In genomic region chr21:44240842-44241241, GRCh38 we compare ENCODE assay signal across 8 cellular contexts. TPM values are rescaled to one million over a fixed set of nuclear protein-coding genes. Genes with fewer than 3 reads are reported as not detected.
A peak's percentile ranks its signal among the peaks of the same experiment; 100 is the strongest.
DNase-seq lines count a peak whose midpoint lies in the region; ATAC-seq and TF ChIP-seq lines count a peak whose summit lies in the region.
"Not testable (repeated sequence)": the region's sequence is repeated elsewhere in the genome, so short reads cannot be mapped to it uniquely, and the experiment has no call there.

TSS of gene ICOSLG (minus strand) at chr21:44240943. CDS start at chr21:44240817, 126 bp downstream.

- H3K27me3 Mint-ChIP-seq in CD8-positive, alpha-beta T cell (ENCODE audit: low read depth); T-cell; stimulated activated memory B cell treated with anti-CD40 and anti-IgM and Interleukin-4, amounts not matched to agents 10 μg/mL and 1 μg/mL and 100 μg/mL, for 72 hours: not testable (repeated sequence)

- intact Hi-C loops in CD8-positive, alpha-beta T cell (cut with DNase I, micrococcal nuclease); HCT116 (cut with micrococcal nuclease); body of pancreas (cut with DNase I); left lung (cut with DNase I): not testable (repeated sequence)

- H3K36me3 Mint-ChIP-seq in CD8-positive, alpha-beta T cell; T-cell; stimulated activated memory B cell treated with anti-CD40 and anti-IgM and Interleukin-4, amounts not matched to agents 10 μg/mL and 1 μg/mL and 100 μg/mL, for 72 hours: not testable (repeated sequence)

- H3K27ac ChIP-seq in CD8-positive, alpha-beta T cell (ENCODE audit: low read depth, low read length); HCT116 (ENCODE audit: low read depth, low read length); body of pancreas; left lung: not testable (repeated sequence)

- no CpG with 5 or more reads among the region's 53 CpGs for WGBS in body of pancreas, 2 donors

- not testable (repeated sequence) for H3K9me3 ChIP-seq in CD8-positive, alpha-beta T cell (ENCODE audit: low read length); HCT116 (ENCODE audit: control insufficient read depth in 1 of 2, insufficient read depth in 1 of 2, low read depth in 1 of 2, low read length in 2 of 2); body of pancreas; left lung

- H3K27ac Mint-ChIP-seq in CD8-positive, alpha-beta T cell; T-cell; stimulated activated memory B cell treated with anti-CD40 and anti-IgM and Interleukin-4, amounts not matched to agents 10 μg/mL and 1 μg/mL and 100 μg/mL, for 72 hours: not testable (repeated sequence)

- H3K79me2 ChIP-seq in HCT116 (ENCODE audit: insufficient read depth, low read length) = not testable (repeated sequence)

- RAD21 ChIA-PET in HCT116 (lab: Charles Lee; ENCODE audit: low non-redundant PET in 1 of 2, low total read pairs in 2 of 2, uncharacterized antibody in 2 of 2, unreplicated experiment in 2 of 2) = not testable (repeated sequence)

- H2AFZ ChIP-seq in HCT116 (ENCODE audit: low read depth, low read length, poor library complexity, severe bottlenecking) = not testable (repeated sequence)

- not testable (repeated sequence) for DNase-seq in CD8-positive, alpha-beta T cell; HCT116 (ENCODE audit: low read depth, low spot score); T-cell; body of pancreas; left lung

- TF ChIP-seq RAD21 in HCT116 (IDR thresholded peaks at IDR 0.05; ENCODE audit: low read depth) = not testable (repeated sequence)

- H3K4me3 ChIP-seq in CD8-positive, alpha-beta T cell (ENCODE audit: low read depth, low read length); HCT116 (replicated peaks in 1 of 2; ENCODE audit: low read depth in 1 of 2, low read length in 2 of 2); body of pancreas; left lung: not testable (repeated sequence)

- not testable (repeated sequence) for H3K9me3 Mint-ChIP-seq in CD8-positive, alpha-beta T cell; T-cell; stimulated activated memory B cell treated with anti-CD40 and anti-IgM and Interleukin-4, amounts not matched to agents 10 μg/mL and 1 μg/mL and 100 μg/mL, for 72 hours

- H3K9me2 ChIP-seq in HCT116 (ENCODE audit: insufficient read depth) = not testable (repeated sequence)

- H3K9ac ChIP-seq in HCT116 (ENCODE audit: low read length) = not testable (repeated sequence)

- ATAC-seq in CD8-positive, alpha-beta T cell = peak; percentile 31
- peak; percentile 38 for ATAC-seq in GM19395 (IDR thresholded peaks at IDR 0.05; ENCODE audit: unreplicated experiment)
- peak; percentile 81 for ATAC-seq in HCT116
- peak; percentile 39 for ATAC-seq in HG03066 (IDR thresholded peaks at IDR 0.05; ENCODE audit: low read depth, unreplicated experiment)
- peak; percentile 58 to 68 (median 62) for ATAC-seq in T-cell (replicated peaks in 1 of 4)
- peak; percentile 90 for ATAC-seq in body of pancreas
- peak; percentile 92 for ATAC-seq in left lung
- ATAC-seq in stimulated activated memory B cell treated with anti-CD40 and anti-IgM and Interleukin-4, amounts not matched to agents 10 μg/mL and 1 μg/mL and 100 μg/mL, for 72 hours = peak; percentile 71

- not testable (repeated sequence) for H3K27me3 ChIP-seq in CD8-positive, alpha-beta T cell (ENCODE audit: insufficient read depth, low read length); HCT116 (ENCODE audit: insufficient read depth, low read length); body of pancreas; left lung

- not testable (repeated sequence) for H4K20me1 ChIP-seq in HCT116 (ENCODE audit: insufficient read depth)

- not testable (repeated sequence) for BruUV-seq in HCT116 (replicated peaks; lab: Mats Ljungman, UMichigan)

- TF ChIP-seq POLR2A in HCT116 (IDR thresholded peaks at IDR 0.05; ENCODE audit: borderline replicate concordance, extremely low read depth, insufficient read depth, insufficient read length); body of pancreas (IDR thresholded peaks at IDR 0.05): not testable (repeated sequence)

- POLR2A ChIA-PET in CD8-positive, alpha-beta T cell (lab: Charles Lee); HCT116 (lab: Charles Lee); T-cell (lab: Charles Lee): not testable (repeated sequence)

- H3K4me1 Mint-ChIP-seq in CD8-positive, alpha-beta T cell (ENCODE audit: low read depth); T-cell; stimulated activated memory B cell treated with anti-CD40 and anti-IgM and Interleukin-4, amounts not matched to agents 10 μg/mL and 1 μg/mL and 100 μg/mL, for 72 hours: not testable (repeated sequence)

- TF ChIP-seq CTCF in CD8-positive, alpha-beta T cell (IDR thresholded peaks at IDR 0.05); HCT116 (IDR thresholded peaks at IDR 0.05 in 2 of 3, conservative IDR thresholded peaks at IDR 0.05 in 1 of 3; ENCODE audit: borderline replicate concordance in 1 of 3, insufficient read depth in 1 of 3, low read depth in 2 of 3, low read length in 2 of 3); body of pancreas (IDR thresholded peaks at IDR 0.05); left lung (IDR thresholded peaks at IDR 0.05): not testable (repeated sequence)

- not testable (repeated sequence) for H3K4me1 ChIP-seq in CD8-positive, alpha-beta T cell (ENCODE audit: insufficient read depth, low read length); HCT116 (ENCODE audit: control insufficient read depth in 1 of 2, insufficient read depth in 2 of 2, low read length in 2 of 2); body of pancreas; left lung

- H3K36me3 ChIP-seq in CD8-positive, alpha-beta T cell (ENCODE audit: insufficient read depth, low read length); HCT116 (ENCODE audit: control insufficient read depth in 1 of 2, insufficient read depth in 2 of 2, low read length in 2 of 2); body of pancreas (replicated peaks in 1 of 2; ENCODE audit: insufficient read depth in 1 of 2, low read depth in 2 of 2); left lung: not testable (repeated sequence)

- CTCF ChIA-PET in CD8-positive, alpha-beta T cell (lab: Charles Lee); HCT116 (lab: Charles Lee); T-cell (lab: Charles Lee): not testable (repeated sequence)

- not testable (repeated sequence) for H3K4me3 Mint-ChIP-seq in CD8-positive, alpha-beta T cell; T-cell; stimulated activated memory B cell treated with anti-CD40 and anti-IgM and Interleukin-4, amounts not matched to agents 10 μg/mL and 1 μg/mL and 100 μg/mL, for 72 hours

- not testable (repeated sequence) for H3K4me2 ChIP-seq in HCT116 (ENCODE audit: low read length)

RNA-seq across cellular contexts. Expression of gene ICOSLG, which starts in this region (rescaled TPM):
- total RNA-seq in CD8-positive, alpha-beta T cell = 10 to 100 TPM; 40.5 to 43.1 TPM
- total RNA-seq in HCT116 (2021; ENCODE audit: unreplicated experiment) (4.7 TPM), T-cell (10 to 100 TPM in 3 of 5 donors, 1 to 10 TPM in 2; 7.9 to 16.7 (median 10.1) TPM), body of pancreas (1 to 10 TPM; 1.6 to 2.0 TPM), left lung (1 to 10 TPM; 3.9 to 4.6 TPM)
- polyA plus RNA-seq in HCT116 (2012) = 2.9 and 3.0 TPM in 2 replicates

Comparison
In these comparisons a context has a peak if more than half of its experiments do, and no peak if none do; other contexts are left out.
1. ATAC-seq: peak in every context shown above with its lines; median percentile 92 in left lung; 90 in body of pancreas; 81 in HCT116; 71 in stimulated activated memory B cell treated with anti-CD40 and anti-IgM and Interleukin-4, amounts not matched to agents 10 μg/mL and 1 μg/mL and 100 μg/mL, for 72 hours; 62 in T-cell; 39 in HG03066; 38 in GM19395; 31 in CD8-positive, alpha-beta T cell.